ENCODE assay signal across 8 cellular contexts in genomic region chr14:54489318-54489683, GRCh38. TPM values are rescaled to one million over a fixed set of nuclear protein-coding genes. Genes with fewer than 3 reads are reported as not detected.
DNase-seq lines count a peak whose midpoint lies in the region; ATAC-seq and TF ChIP-seq lines count a peak whose summit lies in the region.

No MANE protein-coding gene starts in this region.

- no peak for DNase-seq in GM06990 (ENCODE audit: extremely low read depth, insufficient read length)
- DNase-seq in natural killer cell treated with Interleukin-12 subunit alpha and Interleukin-12 subunit beta and Interleukin-15 and Interleukin-18, amount 100 ng/mL, for 72 hours (ENCODE audit: low spot score) = no peak
- no peak for DNase-seq in MV-4-11 (lab: John Stamatoyannopoulos, UW)
- no peak for DNase-seq in stimulated activated CD4-positive, alpha-beta T cell treated with anti-CD3 and anti-CD28 coated beads, Interleukin-12 subunit alpha, Interleukin-12 subunit beta, amount 100 ng/mL, for 4 hours
- no peak for DNase-seq in LoVo (ENCODE audit: low spot score)
- no peak for DNase-seq in NCI-H1092 treated with DMSO at 0.1 percent for 48 hours (lab: John Stamatoyannopoulos, UW)

- peaks cover 36 to 45% of the 10 kb centered on the region in 2 donors for H3K4me1 Mint-ChIP-seq in natural killer cell treated with Interleukin-12 subunit alpha and Interleukin-12 subunit beta and Interleukin-15 and Interleukin-18, amount 100 ng/mL, for 72 hours (ENCODE audit: low read depth in 2 of 2)

- peaks cover 4% of the 10 kb centered on the region for H3K36me3 Mint-ChIP-seq in natural killer cell treated with Interleukin-12 subunit alpha and Interleukin-12 subunit beta and Interleukin-15 and Interleukin-18, amount 100 ng/mL, for 72 hours

- ATAC-seq in natural killer cell treated with Interleukin-12 subunit alpha and Interleukin-12 subunit beta and Interleukin-15 and Interleukin-18, amount 100 ng/mL, for 72 hours = no peak

- H3K36me3 ChIP-seq in GM06990 (ENCODE audit: control insufficient read depth, insufficient read depth, low read length) (no peaks in the 10 kb centered on the region), HUES48 (ENCODE audit: control insufficient read depth, insufficient read depth, low read length) (no peaks in the 10 kb centered on the region)

- H3K27ac Mint-ChIP-seq in natural killer cell treated with Interleukin-12 subunit alpha and Interleukin-12 subunit beta and Interleukin-15 and Interleukin-18, amount 100 ng/mL, for 72 hours = peak overlapping the region; percentile 90 to 94

- H3K4me3 Mint-ChIP-seq in natural killer cell treated with Interleukin-12 subunit alpha and Interleukin-12 subunit beta and Interleukin-15 and Interleukin-18, amount 100 ng/mL, for 72 hours = peak overlapping the region; percentile 94

- H3K27me3 Mint-ChIP-seq in natural killer cell treated with Interleukin-12 subunit alpha and Interleukin-12 subunit beta and Interleukin-15 and Interleukin-18, amount 100 ng/mL, for 72 hours = peaks cover 0 to 2% of the 10 kb centered on the region in 2 donors

- H3K27ac ChIP-seq in HUES48 (ENCODE audit: low read depth, low read length) (peak overlapping the region; percentile 97), cingulate gyrus (ENCODE audit: low read depth, low read length) (peak overlapping the region; percentile 95)

- H3K27me3 ChIP-seq in GM06990 (replicated peaks; ENCODE audit: control insufficient read depth, insufficient read depth, low read length) (no peaks in the 10 kb centered on the region), HUES48 (ENCODE audit: control insufficient read depth, insufficient read depth, low read length) (no peaks in the 10 kb centered on the region)

- H3K4me1 ChIP-seq in HUES48 (ENCODE audit: control insufficient read depth, insufficient read depth, low read length) = peaks cover 22% of the 10 kb centered on the region

- H3K9ac ChIP-seq in HUES48 (ENCODE audit: low read depth, low read length) = peak overlapping the region; percentile 69

- no peaks in the 10 kb centered on the region for H3K9me3 Mint-ChIP-seq in natural killer cell treated with Interleukin-12 subunit alpha and Interleukin-12 subunit beta and Interleukin-15 and Interleukin-18, amount 100 ng/mL, for 72 hours

- H3K4me3 ChIP-seq in GM06990 (replicated peaks; ENCODE audit: low read depth, low read length) (peak overlapping the region; percentile 99), HUES48 (ENCODE audit: low read depth, low read length) (peak overlapping the region; percentile 98)

- no peak for TF ChIP-seq CTCF in GM06990 (IDR thresholded peaks at IDR 0.05; ENCODE audit: insufficient read depth, low read length, poor library complexity, severe bottlenecking)

- H3K9me3 ChIP-seq in HUES48 (ENCODE audit: control insufficient read depth, insufficient read depth, low read length) = no peaks in the 10 kb centered on the region

RNA-seq across cellular contexts. Expression of gene GMFB, which starts 0.5 kb away (rescaled TPM):
- total RNA-seq in natural killer cell treated with Interleukin-12 subunit alpha and Interleukin-12 subunit beta and Interleukin-15 and Interleukin-18, amount 100 ng/mL, for 72 hours = 10 to 100 TPM; 29.7 to 43.9 TPM

RNA-seq across cellular contexts. Expression of gene CGRRF1, which starts 20.4 kb away (rescaled TPM):
- total RNA-seq in natural killer cell treated with Interleukin-12 subunit alpha and Interleukin-12 subunit beta and Interleukin-15 and Interleukin-18, amount 100 ng/mL, for 72 hours = 10 to 100 TPM; 16.3 to 19.7 TPM

RNA-seq across cellular contexts. Expression of gene CNIH1, which starts 48.1 kb away (rescaled TPM):
- total RNA-seq in natural killer cell treated with Interleukin-12 subunit alpha and Interleukin-12 subunit beta and Interleukin-15 and Interleukin-18, amount 100 ng/mL, for 72 hours = 10 to 100 TPM; 51.7 to 56.8 TPM
